ENCODE assay signal across 9 cellular contexts in genomic region chr20:37534401-37535157, GRCh38. TPM values are rescaled to one million over a fixed set of nuclear protein-coding genes. Genes with fewer than 3 reads are reported as not detected.
DNase-seq lines count a peak whose midpoint lies in the region; ATAC-seq and TF ChIP-seq lines count a peak whose summit lies in the region.
"Had no signal": no experiment of that assay in that cellular context is flagged by ENCODE, and none has a peak within 500 bp of the region (broad histone marks: within the 10 kb centered on the region; RNA-seq: fewer than 3 reads in every experiment).

No MANE protein-coding gene starts in this region.

- peak overlapping the region in 1 of 8 donors; percentile 39 for H3K27ac Mint-ChIP-seq in CD8-positive, alpha-beta memory T cell
- no peak overlapping the region for H3K27ac Mint-ChIP-seq in effector memory CD8-positive, alpha-beta T cell
- H3K27ac Mint-ChIP-seq in memory B cell = peak overlapping the region; percentile 22

- no peaks in the 10 kb centered on the region for H3K27me3 ChIP-seq in CD8-positive, alpha-beta memory T cell (ENCODE audit: insufficient read depth, low read length, poor library complexity, severe bottlenecking)
- H3K27me3 ChIP-seq in WERI-Rb-1 (ENCODE audit: insufficient read depth, low read depth, severe bottlenecking) (no peaks in the 10 kb centered on the region), thoracic aorta (replicated peaks; ENCODE audit: insufficient read depth) (no peaks in the 10 kb centered on the region)

- H3K9me3 ChIP-seq in CD8-positive, alpha-beta memory T cell (ENCODE audit: low read length) = no peaks in the 10 kb centered on the region
- H3K9me3 ChIP-seq in WERI-Rb-1 (ENCODE audit: severe bottlenecking) (no peaks in the 10 kb centered on the region), thoracic aorta (no peaks in the 10 kb centered on the region)

- ATAC-seq in GM19035 (IDR thresholded peaks at IDR 0.05; ENCODE audit: unreplicated experiment) (peak; percentile 89), HG03460 (IDR thresholded peaks at IDR 0.05; ENCODE audit: unreplicated experiment) (peak; percentile 67), memory B cell (ENCODE audit: low read depth) (peak; percentile 100), thoracic aorta (ENCODE audit: insufficient number of reproducible peaks, low FRiP score, low read depth) (peak; percentile 86)
- ATAC-seq in effector memory CD8-positive, alpha-beta T cell (replicated peaks) = peak; percentile 98

- H3K9me3 Mint-ChIP-seq in CD8-positive, alpha-beta memory T cell = no peaks in the 10 kb centered on the region
- no peaks in the 10 kb centered on the region for H3K9me3 Mint-ChIP-seq in effector memory CD8-positive, alpha-beta T cell
- no peaks in the 10 kb centered on the region for H3K9me3 Mint-ChIP-seq in memory B cell

- H3K4me1 Mint-ChIP-seq in CD8-positive, alpha-beta memory T cell = peaks cover 0 to 3% (median 0%) of the 10 kb centered on the region in 3 donors
- peaks cover 4% of the 10 kb centered on the region in 2 donors for H3K4me1 Mint-ChIP-seq in effector memory CD8-positive, alpha-beta T cell (ENCODE audit: low read depth in 2 of 2)
- H3K4me1 Mint-ChIP-seq in memory B cell = peaks cover 4% of the 10 kb centered on the region

- TF ChIP-seq CTCF in WERI-Rb-1 (IDR thresholded peaks at IDR 0.05; ENCODE audit: low read depth, low read length) (peak; percentile 71), thoracic aorta (IDR thresholded peaks at IDR 0.05) (peak; percentile 85)

- no peaks in the 10 kb centered on the region for H3K36me3 ChIP-seq in CD8-positive, alpha-beta memory T cell (ENCODE audit: insufficient read depth, low read length)
- no peaks in the 10 kb centered on the region for H3K36me3 ChIP-seq in WERI-Rb-1
- H3K36me3 ChIP-seq in thoracic aorta = no peaks in the 10 kb centered on the region

- no peaks in the 10 kb centered on the region for H3K36me3 Mint-ChIP-seq in CD8-positive, alpha-beta memory T cell
- no peaks in the 10 kb centered on the region for H3K36me3 Mint-ChIP-seq in effector memory CD8-positive, alpha-beta T cell (ENCODE audit: insufficient read depth)
- no peaks in the 10 kb centered on the region for H3K36me3 Mint-ChIP-seq in memory B cell

- POLR2A ChIA-PET in CD8-positive, alpha-beta memory T cell (lab: Charles Lee) = interaction anchor here (0.5 kb wide), 1 partner anchor 333 kb away, joined by 4 read pairs; no protein-coding TSS in a partner anchor

- no peak overlapping the region for H3K4me3 ChIP-seq in CD8-positive, alpha-beta memory T cell (ENCODE audit: low read length)
- H3K4me3 ChIP-seq in WERI-Rb-1 (ENCODE audit: low read depth, low read length) = no peak overlapping the region
- no peak overlapping the region for H3K4me3 ChIP-seq in thoracic aorta

- CTCF ChIA-PET in CD8-positive, alpha-beta memory T cell (lab: Charles Lee) = interaction anchor here (0.6 to 4.9 kb wide), 13 partner anchors 32 to 356 kb away, joined by 3 to 34 read pairs (median 4); partner anchors contain the start of genes MROH8 and RPN2

- no peak overlapping the region for H3K27ac ChIP-seq in CD8-positive, alpha-beta memory T cell (ENCODE audit: low read depth, low read length)
- H3K27ac ChIP-seq in WERI-Rb-1 (no peak overlapping the region), thoracic aorta (no peak overlapping the region)

- DNase-seq in CD8-positive, alpha-beta memory T cell = peak in 3 of 5 donors; percentile 37 to 60 (median 58)
- peak; percentile 77 for DNase-seq in NCI-H345 treated with DMSO at 0.1 percent for 48 hours (lab: John Stamatoyannopoulos, UW; ENCODE audit: unreplicated experiment)
- DNase-seq in WERI-Rb-1 = peak; percentile 59
- peak; percentile 61 to 72 (median 62) for DNase-seq in effector memory CD8-positive, alpha-beta T cell
- DNase-seq in memory B cell (ENCODE audit: low spot score in 2 of 2) = peak; percentile 63 to 77
- DNase-seq in thoracic aorta (ENCODE audit: low spot score) = no peak

- peaks cover 9 to 14% of the 10 kb centered on the region in 2 donors for H3K27me3 Mint-ChIP-seq in CD8-positive, alpha-beta memory T cell
- peaks cover 0 to 38% of the 10 kb centered on the region in 2 donors for H3K27me3 Mint-ChIP-seq in effector memory CD8-positive, alpha-beta T cell
- H3K27me3 Mint-ChIP-seq in memory B cell = peaks cover 5% of the 10 kb centered on the region

- peak overlapping the region in 1 of 7 donors; percentile 8 for H3K4me3 Mint-ChIP-seq in CD8-positive, alpha-beta memory T cell
- H3K4me3 Mint-ChIP-seq in effector memory CD8-positive, alpha-beta T cell = no peak overlapping the region
- no peak overlapping the region for H3K4me3 Mint-ChIP-seq in memory B cell

- no peaks in the 10 kb centered on the region for H3K4me1 ChIP-seq in CD8-positive, alpha-beta memory T cell (ENCODE audit: insufficient read depth, low read length)
- H3K4me1 ChIP-seq in thoracic aorta (ENCODE audit: control insufficient read depth in 1 of 2, low read depth in 2 of 2) = no peaks in the 10 kb centered on the region

RNA-seq across cellular contexts. Expression of gene BLCAP, which starts 6.9 kb away (rescaled TPM):
- total RNA-seq in CD8-positive, alpha-beta memory T cell = 10 to 100 TPM; 37.5 to 40.9 TPM
- polyA plus RNA-seq in CD8-positive, alpha-beta memory T cell = 74.7 TPM
- total RNA-seq in thoracic aorta = 10 to 100 TPM; 28.4 to 42.0 TPM

RNA-seq across cellular contexts. Expression of gene NNAT, which starts 13.5 kb away (rescaled TPM):
- under 1 TPM in 1 of 2 experiments, not detected in 1; 0.33 TPM for total RNA-seq in CD8-positive, alpha-beta memory T cell
- not detected for polyA plus RNA-seq in CD8-positive, alpha-beta memory T cell
- total RNA-seq in thoracic aorta = under 1 TPM in 1 of 2 donors, not detected in 1; 0.81 TPM
- total RNA-seq: T-helper 2 cell treated with Interferon-gamma antibody and Interleukin-4, amounts not matched to agents 100 ng/mL and 5 ng/mL, for 36 hours had no signal
